Comparison of ENCODE assay signal across 27 cellular contexts in the genomic region with DNA sequence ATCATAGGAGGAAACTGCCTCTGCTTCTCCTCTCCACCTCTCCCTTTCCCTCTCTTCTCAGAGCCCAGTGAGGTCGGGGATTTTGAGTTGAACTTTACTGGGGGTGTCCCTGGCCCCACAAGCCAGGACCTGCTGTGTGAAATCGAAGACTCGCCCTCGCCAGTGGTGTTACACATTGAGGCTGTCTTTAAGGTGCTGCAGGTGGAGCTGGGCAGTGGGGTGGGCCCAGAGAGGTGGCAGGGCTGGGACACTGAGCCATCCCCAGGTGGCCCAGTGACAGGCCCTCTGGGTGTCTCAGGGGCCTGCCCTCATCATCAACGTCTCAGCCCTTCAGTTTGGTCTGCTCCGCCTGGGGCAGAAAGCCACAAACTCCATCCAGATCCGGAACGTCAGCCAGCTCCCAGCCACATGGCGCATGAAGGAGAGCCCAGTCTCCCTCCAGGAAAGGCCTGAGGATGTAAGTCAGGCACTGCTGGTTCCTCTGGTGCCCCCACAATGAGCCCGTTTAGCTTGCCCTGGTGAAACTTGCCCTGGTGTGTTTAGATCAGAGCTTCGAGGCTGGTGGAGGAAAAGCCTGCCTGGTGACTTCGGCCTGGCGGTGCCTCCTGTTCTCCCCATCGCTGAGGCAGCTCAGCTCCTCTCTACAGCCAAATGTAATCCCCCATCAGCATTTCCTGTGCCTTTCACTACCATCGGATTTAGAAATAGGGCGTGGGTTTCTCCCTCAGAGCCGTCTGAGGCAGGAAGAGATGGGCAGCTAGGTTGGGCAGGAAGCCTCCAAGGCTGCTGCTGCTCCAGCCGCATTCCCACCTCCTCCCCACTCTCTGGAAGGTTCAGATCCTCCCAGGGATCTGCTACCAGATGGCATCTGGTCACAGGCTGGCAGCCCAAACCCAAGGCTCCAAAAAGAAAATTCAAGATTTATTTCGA. TPM values are rescaled to one million over a fixed set of nuclear protein-coding genes. Genes with fewer than 3 reads are reported as not detected.
"Had no signal": no experiment of that assay in that cellular context is flagged by ENCODE, and none has a peak within 500 bp of the region (broad histone marks: within the 10 kb centered on the region; RNA-seq: fewer than 3 reads in every experiment).

No MANE protein-coding gene starts in this region.

- H3K27me3 Mint-ChIP-seq: activated CD8-positive, alpha-beta T cell treated with anti-CD3 and anti-CD28 coated beads for 36 hours; natural killer cell treated with Interleukin-12 subunit alpha and Interleukin-12 subunit beta and Interleukin-15 and Interleukin-18, amount 100 ng/mL, for 72 hours had no signal

- H3K4me1 Mint-ChIP-seq: activated CD4-positive, alpha-beta T cell treated with anti-CD3 and anti-CD28 coated beads, Interleukin-2, amount 10 ng/mL, durations not matched to agents 24 days and 14 days had no signal

- H3K4me1 ChIP-seq: body of pancreas, colonic mucosa, left ventricle myocardium inferior, pancreas, psoas muscle, transverse colon had no signal

- H3K9me3 Mint-ChIP-seq: activated CD4-positive, alpha-beta T cell treated with anti-CD3 and anti-CD28 coated beads, Interleukin-2, amount 10 ng/mL, durations not matched to agents 24 days and 14 days; activated CD8-positive, alpha-beta T cell treated with anti-CD3 and anti-CD28 coated beads for 36 hours; activated T-cell treated with anti-CD3 and anti-CD28 coated beads, Interleukin-2, amount 50 U/mL, for 72 hours; effector memory CD8-positive, alpha-beta T cell; natural killer cell treated with Interleukin-12 subunit alpha and Interleukin-12 subunit beta and Interleukin-15 and Interleukin-18, amount 100 ng/mL, for 72 hours had no signal

- H3K4me3 ChIP-seq: body of pancreas, colonic mucosa, heart right ventricle, left ventricle myocardium inferior, lung, pancreas, psoas muscle, smooth muscle cell, testis, transverse colon had no signal

- H3K27me3 ChIP-seq: body of pancreas, colonic mucosa, pancreas, testis, transverse colon had no signal

- DNase-seq: activated CD4-positive, alpha-beta T cell treated with anti-CD3 and anti-CD28 coated beads, Interleukin-2, amount 10 ng/mL, durations not matched to agents 24 days and 14 days; activated CD4-positive, CD25-positive, alpha-beta regulatory T cell treated with anti-CD3 and anti-CD28 coated beads, Interleukin-2, amount 50 U/mL, for 72 hours; activated CD8-positive, alpha-beta T cell treated with anti-CD3 and anti-CD28 coated beads for 36 hours; activated effector memory CD4-positive, alpha-beta T cell treated with Interleukin-2 at 50 U/mL for 16 hours; activated naive CD4-positive, alpha-beta T cell treated with Interleukin-2 at 50 U/mL for 16 hours; activated T-cell treated with anti-CD3 and anti-CD28 coated beads, Interleukin-2, amount 50 U/mL, for 72 hours; body of pancreas; colonic mucosa; effector memory CD8-positive, alpha-beta T cell; heart right ventricle; kidney glomerular epithelial cell; left ventricle myocardium inferior; mesendoderm; psoas muscle; stimulated activated CD4-positive, alpha-beta T cell treated with anti-CD3 and anti-CD28 coated beads, Interleukin-1b, Interleukin-23, amount 100 ng/mL, for 48 hours; stimulated activated CD4-positive, alpha-beta T cell treated with anti-CD3 and anti-CD28 coated beads, Interleukin-4, amount 100 ng/mL, for 4 hours; stimulated activated CD8-positive, alpha-beta memory T cell treated with anti-CD3 and anti-CD28 coated beads, Interleukin-4, amount 100 ng/mL, for 48 hours; stimulated activated naive CD4-positive, alpha-beta T cell; T-helper 9 cell; testis; transverse colon had no signal

- H3K36me3 Mint-ChIP-seq: activated naive CD8-positive, alpha-beta T cell; natural killer cell treated with Interleukin-12 subunit alpha and Interleukin-12 subunit beta and Interleukin-15 and Interleukin-18, amount 100 ng/mL, for 72 hours had no signal

- H3K27ac Mint-ChIP-seq: activated CD4-positive, alpha-beta T cell treated with anti-CD3 and anti-CD28 coated beads, Interleukin-2, amount 10 ng/mL, durations not matched to agents 24 days and 14 days; activated CD8-positive, alpha-beta T cell treated with anti-CD3 and anti-CD28 coated beads for 36 hours; activated naive CD8-positive, alpha-beta T cell; activated T-cell treated with anti-CD3 and anti-CD28 coated beads, Interleukin-2, amount 50 U/mL, for 72 hours; effector memory CD8-positive, alpha-beta T cell; natural killer cell treated with Interleukin-12 subunit alpha and Interleukin-12 subunit beta and Interleukin-15 and Interleukin-18, amount 100 ng/mL, for 72 hours had no signal

- H3K9me3 ChIP-seq: body of pancreas, colonic mucosa, heart right ventricle, left ventricle myocardium inferior, pancreas, psoas muscle, testis, transverse colon had no signal

- H3K27ac ChIP-seq: body of pancreas, colonic mucosa, heart right ventricle, left ventricle myocardium inferior, pancreas, psoas muscle, testis, transverse colon had no signal

- H3K36me3 ChIP-seq: colonic mucosa, heart right ventricle, left ventricle myocardium inferior, pancreas, transverse colon had no signal

- H3K4me2 ChIP-seq: smooth muscle cell had no signal

- ATAC-seq: activated CD8-positive, alpha-beta T cell treated with anti-CD3 and anti-CD28 coated beads for 36 hours; activated T-cell treated with anti-CD3 and anti-CD28 coated beads, Interleukin-2, amount 50 U/mL, for 72 hours; body of pancreas; effector memory CD8-positive, alpha-beta T cell; heart right ventricle; pancreas; psoas muscle had no signal

- H3K4me3 Mint-ChIP-seq: activated CD4-positive, alpha-beta T cell treated with anti-CD3 and anti-CD28 coated beads, Interleukin-2, amount 10 ng/mL, durations not matched to agents 24 days and 14 days; activated CD8-positive, alpha-beta T cell treated with anti-CD3 and anti-CD28 coated beads for 36 hours; activated naive CD8-positive, alpha-beta T cell; activated T-cell treated with anti-CD3 and anti-CD28 coated beads, Interleukin-2, amount 50 U/mL, for 72 hours; effector memory CD8-positive, alpha-beta T cell; natural killer cell treated with Interleukin-12 subunit alpha and Interleukin-12 subunit beta and Interleukin-15 and Interleukin-18, amount 100 ng/mL, for 72 hours had no signal

RNA-seq across cellular contexts. Expression of a gene that starts 58.7 kb away (rescaled TPM):
- total RNA-seq: endothelial cell of umbilical vein had no signal
